In the genomic region with DNA sequence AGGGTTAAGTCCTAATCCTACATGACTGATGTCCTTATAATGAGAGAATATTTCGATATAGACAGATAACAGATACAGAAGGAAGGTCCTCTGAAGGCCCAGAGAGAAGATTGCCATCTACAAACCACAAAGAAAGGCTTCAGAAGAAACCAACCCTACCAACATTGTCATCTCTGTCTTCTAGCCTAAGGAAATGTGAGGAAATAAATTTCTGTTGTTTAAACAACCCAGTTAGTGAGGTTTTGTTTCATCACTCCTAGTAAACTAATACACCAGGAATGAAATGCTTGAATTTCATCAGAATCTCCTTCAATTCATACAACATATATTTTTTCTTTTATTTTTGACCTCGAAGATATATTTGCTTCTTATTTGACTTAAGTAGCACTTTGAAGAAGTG, we compare ENCODE assay signal across 28 cellular contexts.
"Had no signal": no experiment of that assay in that cellular context is flagged by ENCODE, and none has a peak within 500 bp of the region (broad histone marks: within the 10 kb centered on the region; RNA-seq: fewer than 3 reads in every experiment).

No MANE protein-coding gene starts in this region.

- H3K4me1 Mint-ChIP-seq: activated CD4-positive, alpha-beta T cell treated with anti-CD3 and anti-CD28 coated beads for 36 hours; activated naive CD8-positive, alpha-beta T cell treated with anti-CD3 and anti-CD28 coated beads, Interleukin-2, amount 10 ng/mL, durations not matched to agents 7 days and 5 days; T-cell had no signal

- ATAC-seq: activated CD4-positive, alpha-beta T cell treated with anti-CD3 and anti-CD28 coated beads for 36 hours; activated CD8-positive, alpha-beta T cell treated with anti-CD3 and anti-CD28 coated beads for 36 hours; Panc1; Right ventricle myocardium inferior; T-cell had no signal

- H3K27me3 Mint-ChIP-seq: activated CD4-positive, alpha-beta T cell treated with anti-CD3 and anti-CD28 coated beads for 36 hours; activated CD8-positive, alpha-beta T cell treated with anti-CD3 and anti-CD28 coated beads for 36 hours; activated naive CD8-positive, alpha-beta T cell treated with anti-CD3 and anti-CD28 coated beads, Interleukin-2, amount 10 ng/mL, durations not matched to agents 7 days and 5 days; brain; T-cell had no signal

- H3K36me3 Mint-ChIP-seq: activated naive CD8-positive, alpha-beta T cell treated with anti-CD3 and anti-CD28 coated beads, Interleukin-2, amount 10 ng/mL, durations not matched to agents 7 days and 5 days; brain; T-cell had no signal

- H3K4me3 Mint-ChIP-seq: activated CD4-positive, alpha-beta T cell treated with anti-CD3 and anti-CD28 coated beads for 36 hours; activated CD8-positive, alpha-beta T cell treated with anti-CD3 and anti-CD28 coated beads for 36 hours; activated naive CD8-positive, alpha-beta T cell treated with anti-CD3 and anti-CD28 coated beads, Interleukin-2, amount 10 ng/mL, durations not matched to agents 7 days and 5 days; brain; T-cell had no signal

- H3K27ac ChIP-seq: cardiac muscle cell, SK-N-MC, WERI-Rb-1 had no signal

- H3K4me3 ChIP-seq: cardiac muscle cell, SK-N-MC had no signal

- H3K27me3 ChIP-seq: cardiac muscle cell had no signal

- DNase-seq: activated CD4-positive, alpha-beta T cell treated with anti-CD3 and anti-CD28 coated beads for 36 hours; activated CD8-positive, alpha-beta memory T cell treated with anti-CD3 and anti-CD28 coated beads, Interleukin-2, amount 50 U/mL, for 4 hours; activated CD8-positive, alpha-beta T cell treated with anti-CD3 and anti-CD28 coated beads for 36 hours; activated naive CD4-positive, alpha-beta T cell treated with anti-CD3 and anti-CD28 coated beads, Interleukin-2, amount 50 U/mL, for 16 hours; activated naive CD8-positive, alpha-beta T cell treated with anti-CD3 and anti-CD28 coated beads, Interleukin-2, amount 10 ng/mL, durations not matched to agents 7 days and 5 days; activated T-cell treated with anti-CD3 and anti-CD28 coated beads, Interleukin-2, amount 50 U/mL, for 1 hour; amniotic stem cell; cerebellar nuclear complex; Kasumi-1; NCI-H1092 treated with DMSO at 0.1 percent for 48 hours; NCI-H1417 treated with DMSO at 0.1 percent for 48 hours; NCI-H1694; NCI-H2029; NCI-H2107; NCI-H2171 treated with DMSO at 0.1 percent for 48 hours; NCI-H345; NCI-H510A treated with DMSO at 0.1 percent for 48 hours; NCI-H69; NK-92 treated with Interleukin-12 subunit alpha and Interleukin-12 subunit beta, amount 100 ng/mL, for 24 hours; OCI-M1; RPMI8226; T-cell; WERI-Rb-1 had no signal

- H3K36me3 ChIP-seq: cardiac muscle cell, WERI-Rb-1 had no signal

- H3K27ac Mint-ChIP-seq: activated CD4-positive, alpha-beta T cell treated with anti-CD3 and anti-CD28 coated beads for 36 hours; activated CD8-positive, alpha-beta T cell treated with anti-CD3 and anti-CD28 coated beads for 36 hours; activated naive CD8-positive, alpha-beta T cell treated with anti-CD3 and anti-CD28 coated beads, Interleukin-2, amount 10 ng/mL, durations not matched to agents 7 days and 5 days; brain; T-cell had no signal
